In the genomic region with DNA sequence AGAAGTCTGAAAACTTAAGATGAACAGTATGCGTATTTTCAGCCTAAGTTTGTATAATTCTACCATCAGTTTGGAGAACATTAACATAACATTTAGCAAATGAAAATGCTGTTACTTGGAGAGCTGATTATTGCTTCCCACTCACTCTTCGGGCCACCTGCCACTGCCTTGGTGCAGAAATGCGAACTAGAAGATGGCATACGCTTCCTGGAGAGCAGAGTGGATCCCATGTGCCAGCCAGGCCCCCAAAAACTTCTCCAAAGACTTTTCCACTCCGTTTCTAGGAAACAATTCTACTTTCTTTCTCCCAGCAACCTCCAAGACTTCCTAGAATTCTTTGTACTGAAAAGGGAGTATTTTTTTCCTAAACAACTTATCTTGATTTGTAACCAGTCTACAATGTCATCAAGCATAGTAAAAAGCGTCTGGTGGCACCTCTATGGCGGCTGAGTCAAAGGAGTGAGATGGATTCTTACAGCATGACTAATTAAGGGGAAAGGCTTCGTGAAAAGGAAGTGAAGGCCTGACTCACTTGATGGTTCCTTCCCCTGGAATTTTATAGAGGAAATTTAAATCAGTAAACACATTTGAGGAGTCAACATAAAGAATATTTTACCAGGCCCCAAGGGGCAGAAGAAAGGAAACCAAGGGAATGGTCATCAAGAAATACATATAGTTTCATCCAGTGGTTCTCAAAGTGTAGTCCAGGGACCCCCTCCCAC, we compare ENCODE assay signal across 1 cellular context.
TF ChIP-seq lines count a peak whose summit lies in the region.

No MANE protein-coding gene starts in this region.

TF ChIP-seq in A549, 52 proteins besides CTCF, POLR2A, EP300 and RAD21 (continued from another document):
- TF ChIP-seq, protein P1, sequence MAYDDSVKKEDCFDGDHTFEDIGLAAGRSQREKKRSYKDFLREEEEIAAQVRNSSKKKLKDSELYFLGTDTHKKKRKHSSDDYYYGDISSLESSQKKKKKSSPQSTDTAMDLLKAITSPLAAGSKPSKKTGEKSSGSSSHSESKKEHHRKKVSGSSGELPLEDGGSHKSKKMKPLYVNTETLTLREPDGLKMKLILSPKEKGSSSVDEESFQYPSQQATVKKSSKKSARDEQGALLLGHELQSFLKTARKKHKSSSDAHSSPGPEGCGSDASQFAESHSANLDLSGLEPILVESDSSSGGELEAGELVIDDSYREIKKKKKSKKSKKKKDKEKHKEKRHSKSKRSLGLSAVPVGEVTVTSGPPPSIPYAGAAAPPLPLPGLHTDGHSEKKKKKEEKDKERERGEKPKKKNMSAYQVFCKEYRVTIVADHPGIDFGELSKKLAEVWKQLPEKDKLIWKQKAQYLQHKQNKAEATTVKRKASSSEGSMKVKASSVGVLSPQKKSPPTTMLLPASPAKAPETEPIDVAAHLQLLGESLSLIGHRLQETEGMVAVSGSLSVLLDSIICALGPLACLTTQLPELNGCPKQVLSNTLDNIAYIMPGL (CRISPR knock-in tag; IDR thresholded peaks at IDR 0.05; ENCODE audit: borderline replicate concordance), result no peak
- TF ChIP-seq ZFP36 (IDR thresholded peaks at IDR 0.05; ENCODE audit: borderline replicate concordance, partially characterized antibody) (no peak), CHD4 (IDR thresholded peaks at IDR 0.05; ENCODE audit: borderline replicate concordance) (no peak), EHMT2 (IDR thresholded peaks at IDR 0.05; ENCODE audit: low read depth) (no peak), FOXS1 (CRISPR knock-in tag; IDR thresholded peaks at IDR 0.05) (peak; percentile 70; the same call in 1 of the 2 replicates), FOSB (CRISPR knock-in tag; IDR thresholded peaks at IDR 0.05) (0 out of 2 replicates have a peak, but pooled peaks have one; percentile 14), RCOR1 (IDR thresholded peaks at IDR 0.05; ENCODE audit: low read depth, low read length) (no peak), FOSL2 (IDR thresholded peaks at IDR 0.05) (peak; percentile 91), FOSL2 (CRISPR knock-in tag; IDR thresholded peaks at IDR 0.05) (peak; percentile 96), NFE2L2 (conservative IDR thresholded peaks at IDR 0.05; ENCODE audit: low read length) (no peak), BHLHE40 (IDR thresholded peaks at IDR 0.05; ENCODE audit: low read depth, low read length) (peak; percentile 3; the same call in 1 of the 2 replicates), NR3C1 (IDR thresholded peaks at IDR 0.05) (no peak), RNF2 (IDR thresholded peaks at IDR 0.05; ENCODE audit: borderline replicate concordance, low read depth) (no peak), CHD2 (IDR thresholded peaks at IDR 0.05; ENCODE audit: low read length, partially characterized antibody) (no peak), PHF8 (IDR thresholded peaks at IDR 0.05; ENCODE audit: borderline replicate concordance, low read depth) (no peak), ESRRA (IDR thresholded peaks at IDR 0.05; ENCODE audit: borderline replicate concordance, low read length) (no peak), EHF (CRISPR knock-in tag; IDR thresholded peaks at IDR 0.05) (no peak), HOXB5 (CRISPR knock-in tag; IDR thresholded peaks at IDR 0.05) (0 out of 2 replicates have a peak, but pooled peaks have one; percentile 9), JUNB (IDR thresholded peaks at IDR 0.05) (peak; percentile 92), GATA3 (IDR thresholded peaks at IDR 0.05; ENCODE audit: borderline replicate concordance) (peak; percentile 92; the same call in 1 of the 2 replicates), CBX2 (IDR thresholded peaks at IDR 0.05; ENCODE audit: borderline replicate concordance, low read depth) (no peak), JUN (IDR thresholded peaks at IDR 0.05) (peak; percentile 41 to 89; a peak in 4 of 5 replicates), MAFK (IDR thresholded peaks at IDR 0.05; ENCODE audit: partially characterized antibody) (no peak), MAZ (IDR thresholded peaks at IDR 0.05; ENCODE audit: borderline replicate concordance, low read depth, low read length) (no peak), KDM1A (IDR thresholded peaks at IDR 0.05; ENCODE audit: low read depth) (no peak), RARB (CRISPR knock-in tag; IDR thresholded peaks at IDR 0.05) (peak; percentile 43; the same call in 1 of the 2 replicates), HOXA7 (CRISPR knock-in tag; IDR thresholded peaks at IDR 0.05) (no peak), SMC3 (IDR thresholded peaks at IDR 0.05) (no peak), RFX5 (IDR thresholded peaks at IDR 0.05) (no peak), ZSCAN20 (CRISPR knock-in tag; IDR thresholded peaks at IDR 0.05) (no peak), HEYL (CRISPR knock-in tag; IDR thresholded peaks at IDR 0.05) (no peak), CEBPB (IDR thresholded peaks at IDR 0.05) (peak in 1 of 2 experiments; percentile 57; a peak in 1 of 4 replicates), CBX8 (IDR thresholded peaks at IDR 0.05) (no peak), SREBF2 (IDR thresholded peaks at IDR 0.05) (no peak), HDAC2 (IDR thresholded peaks at IDR 0.05) (no peak), TFCP2L1 (CRISPR knock-in tag; IDR thresholded peaks at IDR 0.05) (no peak)
- TF ChIP-seq, protein P2, sequence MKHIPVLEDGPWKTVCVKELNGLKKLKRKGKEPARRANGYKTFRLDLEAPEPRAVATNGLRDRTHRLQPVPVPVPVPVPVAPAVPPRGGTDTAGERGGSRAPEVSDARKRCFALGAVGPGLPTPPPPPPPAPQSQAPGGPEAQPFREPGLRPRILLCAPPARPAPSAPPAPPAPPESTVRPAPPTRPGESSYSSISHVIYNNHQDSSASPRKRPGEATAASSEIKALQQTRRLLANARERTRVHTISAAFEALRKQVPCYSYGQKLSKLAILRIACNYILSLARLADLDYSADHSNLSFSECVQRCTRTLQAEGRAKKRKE (CRISPR knock-in tag; IDR thresholded peaks at IDR 0.05; ENCODE audit: low read depth), result peak; percentile 55
- TF ChIP-seq, protein P3, sequence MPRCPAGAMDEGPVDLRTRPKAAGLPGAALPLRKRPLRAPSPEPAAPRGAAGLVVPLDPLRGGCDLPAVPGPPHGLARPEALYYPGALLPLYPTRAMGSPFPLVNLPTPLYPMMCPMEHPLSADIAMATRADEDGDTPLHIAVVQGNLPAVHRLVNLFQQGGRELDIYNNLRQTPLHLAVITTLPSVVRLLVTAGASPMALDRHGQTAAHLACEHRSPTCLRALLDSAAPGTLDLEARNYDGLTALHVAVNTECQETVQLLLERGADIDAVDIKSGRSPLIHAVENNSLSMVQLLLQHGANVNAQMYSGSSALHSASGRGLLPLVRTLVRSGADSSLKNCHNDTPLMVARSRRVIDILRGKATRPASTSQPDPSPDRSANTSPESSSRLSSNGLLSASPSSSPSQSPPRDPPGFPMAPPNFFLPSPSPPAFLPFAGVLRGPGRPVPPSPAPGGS (IDR thresholded peaks at IDR 0.05), result 0 out of 3 replicates have a peak, but pooled peaks have one; percentile 50
- TF ChIP-seq, protein P4, sequence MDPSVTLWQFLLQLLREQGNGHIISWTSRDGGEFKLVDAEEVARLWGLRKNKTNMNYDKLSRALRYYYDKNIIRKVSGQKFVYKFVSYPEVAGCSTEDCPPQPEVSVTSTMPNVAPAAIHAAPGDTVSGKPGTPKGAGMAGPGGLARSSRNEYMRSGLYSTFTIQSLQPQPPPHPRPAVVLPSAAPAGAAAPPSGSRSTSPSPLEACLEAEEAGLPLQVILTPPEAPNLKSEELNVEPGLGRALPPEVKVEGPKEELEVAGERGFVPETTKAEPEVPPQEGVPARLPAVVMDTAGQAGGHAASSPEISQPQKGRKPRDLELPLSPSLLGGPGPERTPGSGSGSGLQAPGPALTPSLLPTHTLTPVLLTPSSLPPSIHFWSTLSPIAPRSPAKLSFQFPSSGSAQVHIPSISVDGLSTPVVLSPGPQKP (IDR thresholded peaks at IDR 0.05; ENCODE audit: low read depth, low read length), result no peak
- TF ChIP-seq, protein P5, sequence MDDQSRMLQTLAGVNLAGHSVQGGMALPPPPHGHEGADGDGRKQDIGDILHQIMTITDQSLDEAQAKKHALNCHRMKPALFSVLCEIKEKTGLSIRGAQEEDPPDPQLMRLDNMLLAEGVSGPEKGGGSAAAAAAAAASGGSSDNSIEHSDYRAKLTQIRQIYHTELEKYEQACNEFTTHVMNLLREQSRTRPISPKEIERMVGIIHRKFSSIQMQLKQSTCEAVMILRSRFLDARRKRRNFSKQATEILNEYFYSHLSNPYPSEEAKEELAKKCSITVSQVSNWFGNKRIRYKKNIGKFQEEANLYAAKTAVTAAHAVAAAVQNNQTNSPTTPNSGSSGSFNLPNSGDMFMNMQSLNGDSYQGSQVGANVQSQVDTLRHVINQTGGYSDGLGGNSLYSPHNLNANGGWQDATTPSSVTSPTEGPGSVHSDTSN (IDR thresholded peaks at IDR 0.05), result no peak
- TF ChIP-seq, protein P6, sequence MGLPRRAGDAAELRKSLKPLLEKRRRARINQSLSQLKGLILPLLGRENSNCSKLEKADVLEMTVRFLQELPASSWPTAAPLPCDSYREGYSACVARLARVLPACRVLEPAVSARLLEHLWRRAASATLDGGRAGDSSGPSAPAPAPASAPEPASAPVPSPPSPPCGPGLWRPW (IDR thresholded peaks at IDR 0.05), result no peak
- TF ChIP-seq, protein P7, sequence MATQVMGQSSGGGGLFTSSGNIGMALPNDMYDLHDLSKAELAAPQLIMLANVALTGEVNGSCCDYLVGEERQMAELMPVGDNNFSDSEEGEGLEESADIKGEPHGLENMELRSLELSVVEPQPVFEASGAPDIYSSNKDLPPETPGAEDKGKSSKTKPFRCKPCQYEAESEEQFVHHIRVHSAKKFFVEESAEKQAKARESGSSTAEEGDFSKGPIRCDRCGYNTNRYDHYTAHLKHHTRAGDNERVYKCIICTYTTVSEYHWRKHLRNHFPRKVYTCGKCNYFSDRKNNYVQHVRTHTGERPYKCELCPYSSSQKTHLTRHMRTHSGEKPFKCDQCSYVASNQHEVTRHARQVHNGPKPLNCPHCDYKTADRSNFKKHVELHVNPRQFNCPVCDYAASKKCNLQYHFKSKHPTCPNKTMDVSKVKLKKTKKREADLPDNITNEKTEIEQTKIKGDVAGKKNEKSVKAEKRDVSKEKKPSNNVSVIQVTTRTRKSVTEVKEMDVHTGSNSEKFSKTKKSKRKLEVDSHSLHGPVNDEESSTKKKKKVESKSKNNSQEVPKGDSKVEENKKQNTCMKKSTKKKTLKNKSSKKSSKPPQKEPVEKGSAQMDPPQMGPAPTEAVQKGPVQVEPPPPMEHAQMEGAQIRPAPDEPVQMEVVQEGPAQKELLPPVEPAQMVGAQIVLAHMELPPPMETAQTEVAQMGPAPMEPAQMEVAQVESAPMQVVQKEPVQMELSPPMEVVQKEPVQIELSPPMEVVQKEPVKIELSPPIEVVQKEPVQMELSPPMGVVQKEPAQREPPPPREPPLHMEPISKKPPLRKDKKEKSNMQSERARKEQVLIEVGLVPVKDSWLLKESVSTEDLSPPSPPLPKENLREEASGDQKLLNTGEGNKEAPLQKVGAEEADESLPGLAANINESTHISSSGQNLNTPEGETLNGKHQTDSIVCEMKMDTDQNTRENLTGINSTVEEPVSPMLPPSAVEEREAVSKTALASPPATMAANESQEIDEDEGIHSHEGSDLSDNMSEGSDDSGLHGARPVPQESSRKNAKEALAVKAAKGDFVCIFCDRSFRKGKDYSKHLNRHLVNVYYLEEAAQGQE (IDR thresholded peaks at IDR 0.05), result no peak
- TF ChIP-seq, protein P8, sequence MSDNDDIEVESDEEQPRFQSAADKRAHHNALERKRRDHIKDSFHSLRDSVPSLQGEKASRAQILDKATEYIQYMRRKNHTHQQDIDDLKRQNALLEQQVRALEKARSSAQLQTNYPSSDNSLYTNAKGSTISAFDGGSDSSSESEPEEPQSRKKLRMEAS (IDR thresholded peaks at IDR 0.05), result peak; percentile 83
